ENCODE assay signal across 1 cellular context in the genomic region with DNA sequence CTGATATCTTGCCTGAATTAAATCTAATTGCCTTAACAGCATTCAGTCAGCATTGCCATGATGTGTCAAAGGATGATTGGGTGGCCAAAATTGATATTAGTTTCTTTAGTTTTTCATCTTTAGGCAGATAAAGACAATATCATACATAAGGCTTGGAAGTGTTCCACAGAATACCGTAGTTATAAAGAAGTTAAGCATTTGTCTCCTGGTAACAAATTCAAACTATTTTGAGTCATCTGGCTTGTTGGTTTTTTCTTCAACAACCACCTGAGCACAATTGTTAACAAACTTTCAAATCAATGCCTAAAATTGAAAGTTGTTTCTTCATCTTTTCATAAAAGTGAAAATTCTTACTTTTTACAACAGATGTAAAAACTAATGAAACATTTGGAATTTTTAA.
TF ChIP-seq lines count a peak whose summit lies in the region.

No MANE protein-coding gene starts in this region.

TF ChIP-seq in K562, 482 proteins besides CTCF, POLR2A, EP300 and RAD21 (continued from another document):
- TF ChIP-seq, protein P1, sequence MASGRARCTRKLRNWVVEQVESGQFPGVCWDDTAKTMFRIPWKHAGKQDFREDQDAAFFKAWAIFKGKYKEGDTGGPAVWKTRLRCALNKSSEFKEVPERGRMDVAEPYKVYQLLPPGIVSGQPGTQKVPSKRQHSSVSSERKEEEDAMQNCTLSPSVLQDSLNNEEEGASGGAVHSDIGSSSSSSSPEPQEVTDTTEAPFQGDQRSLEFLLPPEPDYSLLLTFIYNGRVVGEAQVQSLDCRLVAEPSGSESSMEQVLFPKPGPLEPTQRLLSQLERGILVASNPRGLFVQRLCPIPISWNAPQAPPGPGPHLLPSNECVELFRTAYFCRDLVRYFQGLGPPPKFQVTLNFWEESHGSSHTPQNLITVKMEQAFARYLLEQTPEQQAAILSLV (tag; IDR thresholded peaks at IDR 0.05) = no peak
- TF ChIP-seq NFE2 (IDR thresholded peaks at IDR 0.05; ENCODE audit: low read depth) (no peak), FIP1L1 (IDR thresholded peaks at IDR 0.05; ENCODE audit: low read depth, low read length, poor library complexity, severe bottlenecking) (no peak), KAT7 (CRISPR knock-in tag; IDR thresholded peaks at IDR 0.05; ENCODE audit: borderline replicate concordance) (no peak), HOXB6 (CRISPR knock-in tag; IDR thresholded peaks at IDR 0.05; ENCODE audit: borderline replicate concordance) (no peak), IRF2 (CRISPR knock-in tag; IDR thresholded peaks at IDR 0.05) (no peak), PHB2 (IDR thresholded peaks at IDR 0.05; ENCODE audit: low read depth) (no peak)
- TF ChIP-seq, protein P2, sequence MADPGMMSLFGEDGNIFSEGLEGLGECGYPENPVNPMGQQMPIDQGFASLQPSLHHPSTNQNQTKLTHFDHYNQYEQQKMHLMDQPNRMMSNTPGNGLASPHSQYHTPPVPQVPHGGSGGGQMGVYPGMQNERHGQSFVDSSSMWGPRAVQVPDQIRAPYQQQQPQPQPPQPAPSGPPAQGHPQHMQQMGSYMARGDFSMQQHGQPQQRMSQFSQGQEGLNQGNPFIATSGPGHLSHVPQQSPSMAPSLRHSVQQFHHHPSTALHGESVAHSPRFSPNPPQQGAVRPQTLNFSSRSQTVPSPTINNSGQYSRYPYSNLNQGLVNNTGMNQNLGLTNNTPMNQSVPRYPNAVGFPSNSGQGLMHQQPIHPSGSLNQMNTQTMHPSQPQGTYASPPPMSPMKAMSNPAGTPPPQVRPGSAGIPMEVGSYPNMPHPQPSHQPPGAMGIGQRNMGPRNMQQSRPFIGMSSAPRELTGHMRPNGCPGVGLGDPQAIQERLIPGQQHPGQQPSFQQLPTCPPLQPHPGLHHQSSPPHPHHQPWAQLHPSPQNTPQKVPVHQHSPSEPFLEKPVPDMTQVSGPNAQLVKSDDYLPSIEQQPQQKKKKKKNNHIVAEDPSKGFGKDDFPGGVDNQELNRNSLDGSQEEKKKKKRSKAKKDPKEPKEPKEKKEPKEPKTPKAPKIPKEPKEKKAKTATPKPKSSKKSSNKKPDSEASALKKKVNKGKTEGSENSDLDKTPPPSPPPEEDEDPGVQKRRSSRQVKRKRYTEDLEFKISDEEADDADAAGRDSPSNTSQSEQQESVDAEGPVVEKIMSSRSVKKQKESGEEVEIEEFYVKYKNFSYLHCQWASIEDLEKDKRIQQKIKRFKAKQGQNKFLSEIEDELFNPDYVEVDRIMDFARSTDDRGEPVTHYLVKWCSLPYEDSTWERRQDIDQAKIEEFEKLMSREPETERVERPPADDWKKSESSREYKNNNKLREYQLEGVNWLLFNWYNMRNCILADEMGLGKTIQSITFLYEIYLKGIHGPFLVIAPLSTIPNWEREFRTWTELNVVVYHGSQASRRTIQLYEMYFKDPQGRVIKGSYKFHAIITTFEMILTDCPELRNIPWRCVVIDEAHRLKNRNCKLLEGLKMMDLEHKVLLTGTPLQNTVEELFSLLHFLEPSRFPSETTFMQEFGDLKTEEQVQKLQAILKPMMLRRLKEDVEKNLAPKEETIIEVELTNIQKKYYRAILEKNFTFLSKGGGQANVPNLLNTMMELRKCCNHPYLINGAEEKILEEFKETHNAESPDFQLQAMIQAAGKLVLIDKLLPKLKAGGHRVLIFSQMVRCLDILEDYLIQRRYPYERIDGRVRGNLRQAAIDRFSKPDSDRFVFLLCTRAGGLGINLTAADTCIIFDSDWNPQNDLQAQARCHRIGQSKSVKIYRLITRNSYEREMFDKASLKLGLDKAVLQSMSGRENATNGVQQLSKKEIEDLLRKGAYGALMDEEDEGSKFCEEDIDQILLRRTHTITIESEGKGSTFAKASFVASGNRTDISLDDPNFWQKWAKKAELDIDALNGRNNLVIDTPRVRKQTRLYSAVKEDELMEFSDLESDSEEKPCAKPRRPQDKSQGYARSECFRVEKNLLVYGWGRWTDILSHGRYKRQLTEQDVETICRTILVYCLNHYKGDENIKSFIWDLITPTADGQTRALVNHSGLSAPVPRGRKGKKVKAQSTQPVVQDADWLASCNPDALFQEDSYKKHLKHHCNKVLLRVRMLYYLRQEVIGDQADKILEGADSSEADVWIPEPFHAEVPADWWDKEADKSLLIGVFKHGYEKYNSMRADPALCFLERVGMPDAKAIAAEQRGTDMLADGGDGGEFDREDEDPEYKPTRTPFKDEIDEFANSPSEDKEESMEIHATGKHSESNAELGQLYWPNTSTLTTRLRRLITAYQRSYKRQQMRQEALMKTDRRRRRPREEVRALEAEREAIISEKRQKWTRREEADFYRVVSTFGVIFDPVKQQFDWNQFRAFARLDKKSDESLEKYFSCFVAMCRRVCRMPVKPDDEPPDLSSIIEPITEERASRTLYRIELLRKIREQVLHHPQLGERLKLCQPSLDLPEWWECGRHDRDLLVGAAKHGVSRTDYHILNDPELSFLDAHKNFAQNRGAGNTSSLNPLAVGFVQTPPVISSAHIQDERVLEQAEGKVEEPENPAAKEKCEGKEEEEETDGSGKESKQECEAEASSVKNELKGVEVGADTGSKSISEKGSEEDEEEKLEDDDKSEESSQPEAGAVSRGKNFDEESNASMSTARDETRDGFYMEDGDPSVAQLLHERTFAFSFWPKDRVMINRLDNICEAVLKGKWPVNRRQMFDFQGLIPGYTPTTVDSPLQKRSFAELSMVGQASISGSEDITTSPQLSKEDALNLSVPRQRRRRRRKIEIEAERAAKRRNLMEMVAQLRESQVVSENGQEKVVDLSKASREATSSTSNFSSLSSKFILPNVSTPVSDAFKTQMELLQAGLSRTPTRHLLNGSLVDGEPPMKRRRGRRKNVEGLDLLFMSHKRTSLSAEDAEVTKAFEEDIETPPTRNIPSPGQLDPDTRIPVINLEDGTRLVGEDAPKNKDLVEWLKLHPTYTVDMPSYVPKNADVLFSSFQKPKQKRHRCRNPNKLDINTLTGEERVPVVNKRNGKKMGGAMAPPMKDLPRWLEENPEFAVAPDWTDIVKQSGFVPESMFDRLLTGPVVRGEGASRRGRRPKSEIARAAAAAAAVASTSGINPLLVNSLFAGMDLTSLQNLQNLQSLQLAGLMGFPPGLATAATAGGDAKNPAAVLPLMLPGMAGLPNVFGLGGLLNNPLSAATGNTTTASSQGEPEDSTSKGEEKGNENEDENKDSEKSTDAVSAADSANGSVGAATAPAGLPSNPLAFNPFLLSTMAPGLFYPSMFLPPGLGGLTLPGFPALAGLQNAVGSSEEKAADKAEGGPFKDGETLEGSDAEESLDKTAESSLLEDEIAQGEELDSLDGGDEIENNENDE (IDR thresholded peaks at IDR 0.05; ENCODE audit: low read depth, low read length) = no peak
- TF ChIP-seq, protein P3, sequence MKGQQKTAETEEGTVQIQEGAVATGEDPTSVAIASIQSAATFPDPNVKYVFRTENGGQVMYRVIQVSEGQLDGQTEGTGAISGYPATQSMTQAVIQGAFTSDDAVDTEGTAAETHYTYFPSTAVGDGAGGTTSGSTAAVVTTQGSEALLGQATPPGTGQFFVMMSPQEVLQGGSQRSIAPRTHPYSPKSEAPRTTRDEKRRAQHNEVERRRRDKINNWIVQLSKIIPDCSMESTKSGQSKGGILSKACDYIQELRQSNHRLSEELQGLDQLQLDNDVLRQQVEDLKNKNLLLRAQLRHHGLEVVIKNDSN (CRISPR knock-in tag; IDR thresholded peaks at IDR 0.05) = no peak
- TF ChIP-seq, protein P4, sequence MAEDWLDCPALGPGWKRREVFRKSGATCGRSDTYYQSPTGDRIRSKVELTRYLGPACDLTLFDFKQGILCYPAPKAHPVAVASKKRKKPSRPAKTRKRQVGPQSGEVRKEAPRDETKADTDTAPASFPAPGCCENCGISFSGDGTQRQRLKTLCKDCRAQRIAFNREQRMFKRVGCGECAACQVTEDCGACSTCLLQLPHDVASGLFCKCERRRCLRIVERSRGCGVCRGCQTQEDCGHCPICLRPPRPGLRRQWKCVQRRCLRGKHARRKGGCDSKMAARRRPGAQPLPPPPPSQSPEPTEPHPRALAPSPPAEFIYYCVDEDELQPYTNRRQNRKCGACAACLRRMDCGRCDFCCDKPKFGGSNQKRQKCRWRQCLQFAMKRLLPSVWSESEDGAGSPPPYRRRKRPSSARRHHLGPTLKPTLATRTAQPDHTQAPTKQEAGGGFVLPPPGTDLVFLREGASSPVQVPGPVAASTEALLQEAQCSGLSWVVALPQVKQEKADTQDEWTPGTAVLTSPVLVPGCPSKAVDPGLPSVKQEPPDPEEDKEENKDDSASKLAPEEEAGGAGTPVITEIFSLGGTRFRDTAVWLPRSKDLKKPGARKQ (CRISPR knock-in tag; IDR thresholded peaks at IDR 0.05) = no peak
